8 cellular contexts compared by ENCODE assay signal in the genomic region with DNA sequence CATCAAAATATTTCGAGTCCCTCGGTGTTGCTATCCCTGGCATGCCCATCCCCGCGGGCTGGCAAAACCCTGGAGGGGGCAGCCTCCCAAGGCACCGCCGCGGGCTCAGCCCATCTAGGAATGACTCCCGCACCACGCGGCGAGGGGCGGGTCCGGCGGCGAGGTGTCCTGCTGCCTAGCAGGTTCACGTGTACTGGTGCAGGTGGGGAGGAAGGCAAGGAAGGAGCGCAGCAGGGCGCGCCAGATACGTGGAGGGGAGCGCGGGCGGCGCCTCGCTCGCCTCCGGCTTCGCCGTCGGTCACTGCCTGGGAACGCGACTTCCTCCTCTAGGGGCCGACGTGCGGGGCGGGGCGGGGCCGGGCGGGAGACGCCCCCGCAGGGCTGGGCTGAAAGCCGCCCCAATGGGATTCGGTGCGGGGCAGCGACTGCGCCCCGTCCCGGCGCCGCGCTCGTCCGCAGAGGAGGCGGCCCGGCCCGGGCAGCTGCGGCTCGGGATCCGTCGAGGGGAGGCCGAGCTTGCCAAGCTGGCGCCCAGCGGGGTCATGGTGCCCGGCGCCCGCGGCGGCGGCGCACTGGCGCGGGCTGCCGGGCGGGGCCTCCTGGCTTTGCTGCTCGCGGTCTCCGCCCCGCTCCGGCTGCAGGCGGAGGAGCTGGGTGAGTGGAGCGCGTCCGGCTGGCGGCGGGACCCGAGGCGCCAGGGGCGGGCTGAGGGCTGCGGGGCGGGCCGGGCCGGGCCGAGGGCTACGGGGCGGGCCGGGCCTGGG. TPM values are rescaled to one million over a fixed set of nuclear protein-coding genes. Genes with fewer than 3 reads are reported as not detected.
DNase-seq lines count a peak whose midpoint lies in the region; ATAC-seq and TF ChIP-seq lines count a peak whose summit lies in the region.

A gene (plus strand): TSS at position 435 of the 764 bp plus-strand sequence. CDS start 108 bp downstream, at position 543.

- H3K9me3 Mint-ChIP-seq in activated naive CD4-positive, alpha-beta T cell treated with anti-CD3 and anti-CD28 coated beads, Interleukin-2, amount 50 U/mL, for 72 hours, result peaks cover 0 to 3% of the 10 kb centered on the region in 2 donors
- H3K9me3 Mint-ChIP-seq in type B pancreatic cell, result peaks cover 5% of the 10 kb centered on the region

- H3K27me3 Mint-ChIP-seq in type B pancreatic cell, result peaks cover 31% of the 10 kb centered on the region

- H3K4me3 ChIP-seq in HUES48 (ENCODE audit: low read depth, low read length) (peak within 1 kb of the TSS; percentile 68), SJCRH30 (peak within 1 kb of the TSS; percentile 81)

- H3K9ac ChIP-seq in HUES48 (ENCODE audit: low read depth, low read length), result peak within 1 kb of the TSS; percentile 43

- H3K4me3 Mint-ChIP-seq in type B pancreatic cell, result peak within 1 kb of the TSS; percentile 96

- 0 out of 2 replicates have a peak, but pooled peaks cover 4% of the 10 kb centered on the region for H3K9me3 ChIP-seq in HUES48 (ENCODE audit: control insufficient read depth, insufficient read depth, low read length)
- no peaks in the 10 kb centered on the region for H3K9me3 ChIP-seq in SJCRH30 (replicated peaks)

- peaks cover 0 to 11% of the 10 kb centered on the region in 2 donors for H3K36me3 Mint-ChIP-seq in activated naive CD4-positive, alpha-beta T cell treated with anti-CD3 and anti-CD28 coated beads, Interleukin-2, amount 50 U/mL, for 72 hours
- H3K36me3 Mint-ChIP-seq in type B pancreatic cell, result no peaks in the 10 kb centered on the region

- DNase-seq in DMS53 treated with DMSO at 0.1 percent for 48 hours (lab: John Stamatoyannopoulos, UW; ENCODE audit: unreplicated experiment) (peak; percentile 65), SJCRH30 (peak; percentile 63 to 66), glomerular endothelial cell (ENCODE audit: extremely low read depth, low read depth, low spot score) (no peak), nucleus accumbens (lab: John Stamatoyannopoulos, UW) (peak in 49 of 56 donors; percentile 3 to 76 (median 53)), type B pancreatic cell (ENCODE audit: extremely low spot score, unreplicated experiment) (peak; percentile 75)
- peak; percentile 54 to 69 for DNase-seq in activated naive CD4-positive, alpha-beta T cell treated with anti-CD3 and anti-CD28 coated beads, Interleukin-2, amount 50 U/mL, for 72 hours (ENCODE audit: low spot score in 2 of 2)

- H3K4me1 ChIP-seq in HUES48 (ENCODE audit: control insufficient read depth, insufficient read depth, low read length) (peaks cover 11% of the 10 kb centered on the region), SJCRH30 (peaks cover 2% of the 10 kb centered on the region; the same call in 1 of the 2 replicates)

- H3K27ac ChIP-seq in HUES48 (ENCODE audit: low read depth, low read length) (peak within 1 kb of the TSS; percentile 63), SJCRH30 (peak within 1 kb of the TSS; percentile 83)

- H3K36me3 ChIP-seq in HUES48 (ENCODE audit: control insufficient read depth, insufficient read depth, low read length) (no peaks in the 10 kb centered on the region), SJCRH30 (no peaks in the 10 kb centered on the region)

- peaks cover 26% of the 10 kb centered on the region for H3K27me3 ChIP-seq in HUES48 (ENCODE audit: control insufficient read depth, insufficient read depth, low read length)
- no peaks in the 10 kb centered on the region for H3K27me3 ChIP-seq in SJCRH30

- H3K4me1 Mint-ChIP-seq in type B pancreatic cell (ENCODE audit: unreplicated experiment), result peaks cover 14% of the 10 kb centered on the region

- peak; percentile 77 for ATAC-seq in GM21526 (IDR thresholded peaks at IDR 0.05; ENCODE audit: low FRiP score, unreplicated experiment)
- ATAC-seq in activated naive CD4-positive, alpha-beta T cell treated with anti-CD3 and anti-CD28 coated beads, Interleukin-2, amount 50 U/mL, for 72 hours, result peak; percentile 85

- H3K27ac Mint-ChIP-seq in activated naive CD4-positive, alpha-beta T cell treated with anti-CD3 and anti-CD28 coated beads, Interleukin-2, amount 50 U/mL, for 72 hours, result peak within 1 kb of the TSS in 1 of 2 donors; percentile 15
- peak within 1 kb of the TSS; percentile 92 for H3K27ac Mint-ChIP-seq in type B pancreatic cell

- TF ChIP-seq CTCF in type B pancreatic cell (conservative IDR thresholded peaks at IDR 0.05), result peak; percentile 16

RNA-seq across cellular contexts. Expression of the gene that starts here (rescaled TPM):
- total RNA-seq in SJCRH30 (2014; rRNA removed; shearing (Covaris generic)), result 6.8 and 7.4 TPM in 2 replicates
- total RNA-seq in activated naive CD4-positive, alpha-beta T cell treated with anti-CD3 and anti-CD28 coated beads, Interleukin-2, amount 50 U/mL, for 72 hours, result 1 to 10 TPM; 1.0 to 3.1 TPM
- total RNA-seq in glomerular endothelial cell (33.9 and 38.6 TPM in 2 replicates), type B pancreatic cell (ENCODE audit: low replicate concordance) (9.0 and 15.0 TPM in 2 replicates)
